14 cellular contexts compared by ENCODE assay signal in genomic region chr5:150491876-150492275, GRCh38. TPM values are rescaled to one million over a fixed set of nuclear protein-coding genes. Genes with fewer than 3 reads are reported as not detected.
DNase-seq lines count a peak whose midpoint lies in the region; ATAC-seq and TF ChIP-seq lines count a peak whose summit lies in the region.
"Had no signal": no experiment of that assay in that cellular context is flagged by ENCODE, and none has a peak within 500 bp of the region (broad histone marks: within the 10 kb centered on the region; RNA-seq: fewer than 3 reads in every experiment).

No MANE protein-coding gene starts in this region.

- no peaks in the 10 kb centered on the region for H3K27me3 ChIP-seq in heart left ventricle
- H3K27me3 ChIP-seq in endodermal cell (ENCODE audit: control insufficient read depth, insufficient read depth, low read length, poor library complexity, severe bottlenecking): no peaks in the 10 kb centered on the region
- H3K27me3 ChIP-seq in neutrophil: no peaks in the 10 kb centered on the region
- no peaks in the 10 kb centered on the region for H3K27me3 ChIP-seq in vagina

- TF ChIP-seq CTCF in heart left ventricle (IDR thresholded peaks at IDR 0.05): no peak
- no peak for TF ChIP-seq CTCF in endodermal cell (conservative IDR thresholded peaks at IDR 0.05)
- no peak for TF ChIP-seq CTCF in neutrophil (IDR thresholded peaks at IDR 0.05)
- no peak for TF ChIP-seq CTCF in vagina (IDR thresholded peaks at IDR 0.05)

- no peak for DNase-seq in heart left ventricle
- no peak for DNase-seq in left cardiac atrium
- DNase-seq in endodermal cell: no peak
- DNase-seq in vagina (ENCODE audit: extremely low spot score in 2 of 2): no peak
- DNase-seq in posterior cingulate gyrus: no peak
- no peak for DNase-seq in stimulated activated naive CD8-positive, alpha-beta T cell treated with anti-CD3 and anti-CD28 coated beads, Interleukin-15, amount 100 ng/mL, for 72 hours
- no peak for DNase-seq in SHP77 treated with DMSO at 0.1 percent for 48 hours (lab: John Stamatoyannopoulos, UW)
- DNase-seq: activated CD4-positive, alpha-beta T cell treated with anti-CD3 and anti-CD28 coated beads for 36 hours; HCEC 1CT; NCI-H1417 treated with DMSO at 0.1 percent for 48 hours; stimulated activated CD4-positive, alpha-beta T cell treated with anti-CD3 and anti-CD28 coated beads, Interleukin-4, amount 100 ng/mL, for 24 hours had no signal

- H3K27ac ChIP-seq in heart left ventricle: peak overlapping the region in 11 of 12 donors; percentile 17 to 100 (median 97)
- no peak overlapping the region for H3K27ac ChIP-seq in endodermal cell (ENCODE audit: low read depth, low read length)
- H3K27ac ChIP-seq in neutrophil: peak overlapping the region; percentile 98
- peak overlapping the region; percentile 94 for H3K27ac ChIP-seq in vagina

- ATAC-seq in heart left ventricle: no peak
- no peak for ATAC-seq in left cardiac atrium
- no peak for ATAC-seq in stimulated activated naive CD8-positive, alpha-beta T cell treated with anti-CD3 and anti-CD28 coated beads, Interleukin-15, amount 100 ng/mL, for 72 hours
- ATAC-seq: activated CD4-positive, alpha-beta T cell treated with anti-CD3 and anti-CD28 coated beads for 36 hours; activated T-helper 17 cell treated with anti-CD3 and anti-CD28 coated beads, Interleukin-2, amount 50 U/mL, for 72 hours had no signal

- H3K4me3 ChIP-seq in heart left ventricle (no peak overlapping the region), endodermal cell (ENCODE audit: low read length) (no peak overlapping the region), neutrophil (ENCODE audit: low read depth in 1 of 2, low read length in 1 of 2) (peak overlapping the region in 1 of 2 experiments; percentile 91), vagina (no peak overlapping the region)

- no peak overlapping the region for H3K4me3 Mint-ChIP-seq in endodermal cell
- H3K4me3 Mint-ChIP-seq in stimulated activated naive CD8-positive, alpha-beta T cell treated with anti-CD3 and anti-CD28 coated beads, Interleukin-15, amount 100 ng/mL, for 72 hours: no peak overlapping the region
- H3K4me3 Mint-ChIP-seq: activated CD4-positive, alpha-beta T cell treated with anti-CD3 and anti-CD28 coated beads for 36 hours; activated T-helper 17 cell treated with anti-CD3 and anti-CD28 coated beads, Interleukin-2, amount 50 U/mL, for 72 hours; central memory CD8-positive, alpha-beta T cell had no signal

- H3K9me3 Mint-ChIP-seq in endodermal cell: no peaks in the 10 kb centered on the region
- H3K9me3 Mint-ChIP-seq in stimulated activated naive CD8-positive, alpha-beta T cell treated with anti-CD3 and anti-CD28 coated beads, Interleukin-15, amount 100 ng/mL, for 72 hours: no peaks in the 10 kb centered on the region
- H3K9me3 Mint-ChIP-seq: activated T-helper 17 cell treated with anti-CD3 and anti-CD28 coated beads, Interleukin-2, amount 50 U/mL, for 72 hours; central memory CD8-positive, alpha-beta T cell had no signal

- H3K27ac Mint-ChIP-seq in endodermal cell: peak overlapping the region; percentile 79
- H3K27ac Mint-ChIP-seq in stimulated activated naive CD8-positive, alpha-beta T cell treated with anti-CD3 and anti-CD28 coated beads, Interleukin-15, amount 100 ng/mL, for 72 hours: no peak overlapping the region
- H3K27ac Mint-ChIP-seq: activated CD4-positive, alpha-beta T cell treated with anti-CD3 and anti-CD28 coated beads for 36 hours; activated T-helper 17 cell treated with anti-CD3 and anti-CD28 coated beads, Interleukin-2, amount 50 U/mL, for 72 hours had no signal

- H3K4me1 ChIP-seq in heart left ventricle (peaks cover 34 to 80% (median 72%) of the 10 kb centered on the region in 12 donors), endodermal cell (ENCODE audit: control insufficient read depth, insufficient read depth, low read length) (peaks cover 14% of the 10 kb centered on the region), neutrophil (ENCODE audit: control insufficient read depth in 1 of 2, insufficient read depth in 1 of 2, low read depth in 1 of 2, low read length in 1 of 2) (peaks cover 68 to 70% of the 10 kb centered on the region in 2 experiments), vagina (peaks cover 83% of the 10 kb centered on the region)

- H3K4me1 Mint-ChIP-seq in endodermal cell: peaks cover 54% of the 10 kb centered on the region
- peaks cover 5% of the 10 kb centered on the region for H3K4me1 Mint-ChIP-seq in stimulated activated naive CD8-positive, alpha-beta T cell treated with anti-CD3 and anti-CD28 coated beads, Interleukin-15, amount 100 ng/mL, for 72 hours
- H3K4me1 Mint-ChIP-seq: activated T-helper 17 cell treated with anti-CD3 and anti-CD28 coated beads, Interleukin-2, amount 50 U/mL, for 72 hours; central memory CD8-positive, alpha-beta T cell had no signal

- H3K36me3 ChIP-seq in heart left ventricle (peaks cover 0 to 18% (median 4%) of the 10 kb centered on the region in 9 donors), endodermal cell (ENCODE audit: control insufficient read depth, insufficient read depth, low read length) (peaks cover 18% of the 10 kb centered on the region), neutrophil (peaks cover 27% of the 10 kb centered on the region), vagina (no peaks in the 10 kb centered on the region)

- TF ChIP-seq POLR2A in heart left ventricle (IDR thresholded peaks at IDR 0.05): no peak
- TF ChIP-seq POLR2A in vagina (IDR thresholded peaks at IDR 0.05): no peak

- H3K9me3 ChIP-seq in heart left ventricle: no peaks in the 10 kb centered on the region
- H3K9me3 ChIP-seq in endodermal cell (ENCODE audit: control insufficient read depth, low read length): no peaks in the 10 kb centered on the region
- H3K9me3 ChIP-seq in neutrophil: no peaks in the 10 kb centered on the region
- H3K9me3 ChIP-seq in vagina: no peaks in the 10 kb centered on the region

- peaks cover 15% of the 10 kb centered on the region for H3K36me3 Mint-ChIP-seq in endodermal cell (ENCODE audit: low read depth)

- intact Hi-C loops in heart left ventricle (cut with DNase I): no loop called here
- intact Hi-C loops in left cardiac atrium (cut with DNase I): no loop called here
- intact Hi-C loops in vagina (cut with DNase I): no loop called here
- intact Hi-C loops in posterior cingulate gyrus (cut with DNase I): no loop called here

- no peak overlapping the region for H3K9ac ChIP-seq in endodermal cell (ENCODE audit: extremely low read depth, low read length, poor library complexity, severe bottlenecking)

- H3K27me3 Mint-ChIP-seq in endodermal cell (ENCODE audit: insufficient read depth): no peaks in the 10 kb centered on the region
- peaks cover 11% of the 10 kb centered on the region for H3K27me3 Mint-ChIP-seq in stimulated activated naive CD8-positive, alpha-beta T cell treated with anti-CD3 and anti-CD28 coated beads, Interleukin-15, amount 100 ng/mL, for 72 hours

- WGBS in heart left ventricle, 4 donors: 45 to 73% (median 62%) methylated on average over 4 of the region's 4 CpGs
- WGBS in endodermal cell (ENCODE audit: insufficient coverage in 1 of 2, insufficient read length in 1 of 2), 2 experiments: 86 to 100% methylated on average over 1 to 4 of the region's 4 CpGs

RNA-seq across cellular contexts. Expression of gene NDST1, which starts 16.1 kb away (rescaled TPM):
- total RNA-seq in heart left ventricle (100 to 1,000 TPM in 2 of 9 donors, 10 to 100 TPM in 7; 50.2 to 156 (median 68.5) TPM), left cardiac atrium (10 to 100 TPM; 59.3 to 71.2 TPM), endodermal cell (10 to 100 TPM; 53.3 to 71.7 TPM), vagina (73.9 TPM)
- 10 to 100 TPM; 32.1 to 53.5 TPM for polyA plus RNA-seq in heart left ventricle
- polyA plus RNA-seq in endodermal cell (2013, experiment 1 of 2): 40.7 TPM
- 37.5 TPM for polyA plus RNA-seq in endodermal cell (2013, experiment 2 of 2)

RNA-seq across cellular contexts. Expression of gene RPS14, which starts 42.3 kb away (rescaled TPM):
- 1,000 to 10,000 TPM; 1,031 to 1,428 (median 1,294) TPM for total RNA-seq in heart left ventricle
- 1,000 to 10,000 TPM; 1,822 to 3,474 TPM for polyA plus RNA-seq in heart left ventricle
- 1,000 to 10,000 TPM; 1,239 to 1,275 TPM for total RNA-seq in left cardiac atrium
- 1,000 to 10,000 TPM; 2,313 to 2,316 TPM for total RNA-seq in endodermal cell
- 1,931 TPM for polyA plus RNA-seq in endodermal cell (2013, experiment 1 of 2)
- 1,875 TPM for polyA plus RNA-seq in endodermal cell (2013, experiment 2 of 2)
- 3,194 TPM for total RNA-seq in vagina
